ENCODE assay signal across 10 cellular contexts in the genomic region with DNA sequence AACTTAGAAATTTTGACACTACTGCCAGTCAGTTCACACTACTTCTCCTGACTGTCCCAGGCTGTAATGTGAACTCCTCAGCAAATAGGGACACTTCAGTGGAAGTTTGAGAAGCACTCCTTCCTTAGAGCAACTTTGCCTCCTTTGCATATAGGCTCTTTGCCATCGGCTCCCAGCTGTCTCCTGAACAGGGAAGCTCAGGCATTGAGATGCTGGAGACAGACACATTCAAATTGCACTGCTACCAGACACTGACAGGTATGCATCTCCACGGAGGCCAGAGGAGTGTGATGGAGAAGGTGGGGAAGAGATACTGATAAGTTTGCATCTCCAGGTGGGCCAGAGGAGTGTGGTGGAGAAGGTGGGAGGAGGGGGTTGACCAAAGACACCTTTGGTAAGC. TPM values are rescaled to one million over a fixed set of nuclear protein-coding genes. Genes with fewer than 3 reads are reported as not detected.
DNase-seq lines count a peak whose midpoint lies in the region; ATAC-seq and TF ChIP-seq lines count a peak whose summit lies in the region.
"Had no signal": no experiment of that assay in that cellular context is flagged by ENCODE, and none has a peak within 500 bp of the region (broad histone marks: within the 10 kb centered on the region; RNA-seq: fewer than 3 reads in every experiment).

No MANE protein-coding gene starts in this region.

- H3K27me3 ChIP-seq in right cardiac atrium (ENCODE audit: control insufficient read depth, insufficient read depth), result no peaks in the 10 kb centered on the region
- no peaks in the 10 kb centered on the region for H3K27me3 ChIP-seq in upper lobe of right lung
- H3K27me3 ChIP-seq: foreskin keratinocyte had no signal

- H3K36me3 ChIP-seq in mesodermal cell (ENCODE audit: control insufficient read depth, insufficient read depth, low read length), result peaks cover 84% of the 10 kb centered on the region
- H3K36me3 ChIP-seq in upper lobe of right lung, result peaks cover 64% of the 10 kb centered on the region

- H3K9me3 ChIP-seq in right cardiac atrium (ENCODE audit: control insufficient read depth, low read length), result no peaks in the 10 kb centered on the region
- H3K9me3 ChIP-seq in mesodermal cell (ENCODE audit: control insufficient read depth, low read length), result no peaks in the 10 kb centered on the region
- H3K9me3 ChIP-seq in upper lobe of right lung, result no peaks in the 10 kb centered on the region

- TF ChIP-seq CTCF in astrocyte of the cerebellum (IDR thresholded peaks at IDR 0.05; ENCODE audit: low read depth, low read length, missing control alignments) (no peak), upper lobe of right lung (IDR thresholded peaks at IDR 0.05) (no peak)

- H3K4me3 ChIP-seq in right cardiac atrium (ENCODE audit: low read length) (peak overlapping the region; percentile 18), astrocyte of the cerebellum (ENCODE audit: low read depth, low read length) (peak overlapping the region; percentile 57), mesodermal cell (ENCODE audit: extremely low read depth, insufficient read depth, low read length, poor library complexity, severe bottlenecking) (peak overlapping the region; percentile 95), upper lobe of right lung (peak overlapping the region; percentile 91)

- DNase-seq in right cardiac atrium, result no peak
- no peak for DNase-seq in Right ventricle myocardium inferior (ENCODE audit: missing footprints)
- no peak for DNase-seq in astrocyte of the cerebellum (ENCODE audit: low read depth)
- DNase-seq in upper lobe of right lung, result no peak
- DNase-seq in left colon, result no peak
- DNase-seq in NCI-H446 treated with DMSO at 0.1 percent for 48 hours (lab: John Stamatoyannopoulos, UW), result no peak
- DNase-seq in NCI-H2196 (lab: John Stamatoyannopoulos, UW; ENCODE audit: unreplicated experiment), result no peak
- DNase-seq: foreskin keratinocyte, SW 1271 had no signal

- no peak for ATAC-seq in right cardiac atrium
- no peak for ATAC-seq in Right ventricle myocardium inferior
- ATAC-seq in upper lobe of right lung, result no peak
- ATAC-seq in left colon, result no peak
- ATAC-seq: foreskin keratinocyte had no signal

- H3K27ac ChIP-seq in right cardiac atrium (ENCODE audit: low read length) (no peak overlapping the region), mesodermal cell (ENCODE audit: low read depth, low read length, severe bottlenecking) (no peak overlapping the region), upper lobe of right lung (no peak overlapping the region)
- H3K27ac ChIP-seq: foreskin keratinocyte had no signal

- intact Hi-C loops in right cardiac atrium (cut with DNase I), result loop anchor here in 1 of 4 donors (10.0 kb wide), 1 partner anchor 115 kb away; no protein-coding TSS in a partner anchor
- intact Hi-C loops in Right ventricle myocardium inferior (cut with DNase I), result no loop called here
- intact Hi-C loops in upper lobe of right lung (cut with DNase I), result no loop called here
- intact Hi-C loops in left colon (cut with DNase I, micrococcal nuclease), result no loop called here

- H3K4me1 ChIP-seq in right cardiac atrium (ENCODE audit: control insufficient read depth, insufficient read depth, low read length) (peaks cover 8% of the 10 kb centered on the region), mesodermal cell (ENCODE audit: control insufficient read depth, insufficient read depth, low read length, poor library complexity, severe bottlenecking) (peaks cover 32% of the 10 kb centered on the region), upper lobe of right lung (peaks cover 51% of the 10 kb centered on the region)

- WGBS in right cardiac atrium, result 49% methylated on average over 2 of the region's 2 CpGs
- 61 to 83% methylated on average over 1 to 2 of the region's 2 CpGs for WGBS in mesodermal cell (ENCODE audit: insufficient coverage in 2 of 2), 2 experiments

- in situ Hi-C loops in astrocyte of the cerebellum (cut with HindIII; ENCODE audit: low sequenced_read_pairs), result loop anchor here (5.0 kb wide), 1 partner anchor 82 kb away; the partner anchor contains the start of gene DPAGT1

RNA-seq across cellular contexts. Expression of gene TRAPPC4, which starts 1.4 kb away (rescaled TPM):
- total RNA-seq in right cardiac atrium (10 to 100 TPM; 32.2 to 44.6 (median 36.8) TPM), Right ventricle myocardium inferior (29.6 TPM), upper lobe of right lung (44.6 TPM), left colon (10 to 100 TPM; 65.1 to 72.8 TPM)
- 31.4 TPM for polyA plus RNA-seq in right cardiac atrium
- 82.2 TPM for polyA plus RNA-seq in mesodermal cell (2013, experiment 1 of 2)
- 77.0 TPM for polyA plus RNA-seq in mesodermal cell (2013, experiment 2 of 2)

RNA-seq across cellular contexts. Expression of gene RPS25, which starts 1.9 kb away (rescaled TPM):
- total RNA-seq in right cardiac atrium (100 to 1,000 TPM; 750 to 919 (median 877) TPM), Right ventricle myocardium inferior (876 TPM), upper lobe of right lung (850 TPM), left colon (100 to 1,000 TPM; 652 to 750 TPM)
- 2,193 TPM for polyA plus RNA-seq in right cardiac atrium
- polyA plus RNA-seq in mesodermal cell (2013, experiment 1 of 2), result 1,110 TPM
- polyA plus RNA-seq in mesodermal cell (2013, experiment 2 of 2), result 1,173 TPM

RNA-seq across cellular contexts. Expression of gene SLC37A4, which starts 10.7 kb away (rescaled TPM):
- total RNA-seq in right cardiac atrium, result 1 to 10 TPM; 7.5 to 8.6 (median 7.7) TPM
- 7.1 TPM for polyA plus RNA-seq in right cardiac atrium
- total RNA-seq in Right ventricle myocardium inferior, result 7.2 TPM
- 23.5 TPM for polyA plus RNA-seq in mesodermal cell (2013, experiment 1 of 2)
- 22.4 TPM for polyA plus RNA-seq in mesodermal cell (2013, experiment 2 of 2)
- 19.3 TPM for total RNA-seq in upper lobe of right lung
- 10 to 100 TPM; 43.0 to 59.9 TPM for total RNA-seq in left colon

RNA-seq across cellular contexts. Expression of gene CENATAC, which starts 22.1 kb away (rescaled TPM):
- total RNA-seq in right cardiac atrium (10 to 100 TPM; 12.2 to 18.4 (median 15.2) TPM), Right ventricle myocardium inferior (9.1 TPM), upper lobe of right lung (59.4 TPM), left colon (10 to 100 TPM; 22.7 to 28.5 TPM)
- 18.9 TPM for polyA plus RNA-seq in right cardiac atrium
- polyA plus RNA-seq in mesodermal cell (2013, experiment 1 of 2), result 18.0 TPM
- polyA plus RNA-seq in mesodermal cell (2013, experiment 2 of 2), result 20.9 TPM

RNA-seq across cellular contexts. Expression of gene HYOU1, which starts 37.0 kb away (rescaled TPM):
- total RNA-seq in right cardiac atrium (100 to 1,000 TPM in 2 of 4 donors, 10 to 100 TPM in 2; 58.8 to 127 (median 105) TPM), Right ventricle myocardium inferior (78.3 TPM), upper lobe of right lung (142 TPM), left colon (100 to 1,000 TPM; 107 to 138 TPM)
- 52.1 TPM for polyA plus RNA-seq in right cardiac atrium
- polyA plus RNA-seq in mesodermal cell (2013, experiment 1 of 2), result 246 TPM
- 207 TPM for polyA plus RNA-seq in mesodermal cell (2013, experiment 2 of 2)

Comparison
In these comparisons a context has a peak if more than half of its experiments do, and no peak if none do; other contexts are left out.
1. H3K4me3 ChIP-seq: peak in every context shown above with its lines; median percentile 95 in mesodermal cell; 91 in upper lobe of right lung; 57 in astrocyte of the cerebellum; 18 in right cardiac atrium.